ENCODE assay signal across 1 cellular context in the genomic region with DNA sequence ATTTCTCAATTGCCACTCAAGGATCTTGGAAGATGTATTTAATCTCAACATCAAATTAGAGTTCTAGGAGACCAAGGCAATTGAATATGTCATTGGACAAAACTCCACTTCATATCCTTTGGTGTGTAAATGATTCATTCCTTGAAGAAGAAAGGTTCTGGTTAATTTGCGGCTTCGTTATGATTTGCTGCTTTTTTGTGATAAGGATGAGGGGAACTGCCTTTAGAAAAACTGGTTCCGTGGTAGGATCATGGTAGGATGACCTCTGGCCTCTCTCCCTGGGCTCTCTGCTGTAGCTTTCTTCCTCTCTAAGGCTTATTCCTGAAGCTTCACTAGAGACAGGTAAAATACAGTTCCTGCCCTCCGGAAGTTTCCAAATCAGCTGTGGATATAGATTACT.
TF ChIP-seq lines count a peak whose summit lies in the region.

No MANE protein-coding gene starts in this region.

TF ChIP-seq in SK-N-SH, 30 proteins besides CTCF, POLR2A, EP300 and RAD21 (continued from another document):
- TF ChIP-seq, protein P1, sequence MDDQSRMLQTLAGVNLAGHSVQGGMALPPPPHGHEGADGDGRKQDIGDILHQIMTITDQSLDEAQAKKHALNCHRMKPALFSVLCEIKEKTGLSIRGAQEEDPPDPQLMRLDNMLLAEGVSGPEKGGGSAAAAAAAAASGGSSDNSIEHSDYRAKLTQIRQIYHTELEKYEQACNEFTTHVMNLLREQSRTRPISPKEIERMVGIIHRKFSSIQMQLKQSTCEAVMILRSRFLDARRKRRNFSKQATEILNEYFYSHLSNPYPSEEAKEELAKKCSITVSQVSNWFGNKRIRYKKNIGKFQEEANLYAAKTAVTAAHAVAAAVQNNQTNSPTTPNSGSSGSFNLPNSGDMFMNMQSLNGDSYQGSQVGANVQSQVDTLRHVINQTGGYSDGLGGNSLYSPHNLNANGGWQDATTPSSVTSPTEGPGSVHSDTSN (IDR thresholded peaks at IDR 0.05), result no peak
- TF ChIP-seq, protein P2, sequence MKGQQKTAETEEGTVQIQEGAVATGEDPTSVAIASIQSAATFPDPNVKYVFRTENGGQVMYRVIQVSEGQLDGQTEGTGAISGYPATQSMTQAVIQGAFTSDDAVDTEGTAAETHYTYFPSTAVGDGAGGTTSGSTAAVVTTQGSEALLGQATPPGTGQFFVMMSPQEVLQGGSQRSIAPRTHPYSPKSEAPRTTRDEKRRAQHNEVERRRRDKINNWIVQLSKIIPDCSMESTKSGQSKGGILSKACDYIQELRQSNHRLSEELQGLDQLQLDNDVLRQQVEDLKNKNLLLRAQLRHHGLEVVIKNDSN (IDR thresholded peaks at IDR 0.05; ENCODE audit: borderline replicate concordance, low read depth), result no peak
- TF ChIP-seq, protein P3, sequence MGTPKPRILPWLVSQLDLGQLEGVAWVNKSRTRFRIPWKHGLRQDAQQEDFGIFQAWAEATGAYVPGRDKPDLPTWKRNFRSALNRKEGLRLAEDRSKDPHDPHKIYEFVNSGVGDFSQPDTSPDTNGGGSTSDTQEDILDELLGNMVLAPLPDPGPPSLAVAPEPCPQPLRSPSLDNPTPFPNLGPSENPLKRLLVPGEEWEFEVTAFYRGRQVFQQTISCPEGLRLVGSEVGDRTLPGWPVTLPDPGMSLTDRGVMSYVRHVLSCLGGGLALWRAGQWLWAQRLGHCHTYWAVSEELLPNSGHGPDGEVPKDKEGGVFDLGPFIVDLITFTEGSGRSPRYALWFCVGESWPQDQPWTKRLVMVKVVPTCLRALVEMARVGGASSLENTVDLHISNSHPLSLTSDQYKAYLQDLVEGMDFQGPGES (IDR thresholded peaks at IDR 0.05; ENCODE audit: low read depth, low read length), result no peak
- no peak for TF ChIP-seq CHD2 (IDR thresholded peaks at IDR 0.05; ENCODE audit: low read length, partially characterized antibody)
- no peak for TF ChIP-seq TCF12 (IDR thresholded peaks at IDR 0.05)
- no peak for TF ChIP-seq SIN3A (IDR thresholded peaks at IDR 0.05; ENCODE audit: borderline replicate concordance, low read depth, low read length)
- no peak for TF ChIP-seq FOXJ3 (CRISPR knock-in tag; IDR thresholded peaks at IDR 0.05)
